ENCODE assay signal across 17 cellular contexts in the genomic region with DNA sequence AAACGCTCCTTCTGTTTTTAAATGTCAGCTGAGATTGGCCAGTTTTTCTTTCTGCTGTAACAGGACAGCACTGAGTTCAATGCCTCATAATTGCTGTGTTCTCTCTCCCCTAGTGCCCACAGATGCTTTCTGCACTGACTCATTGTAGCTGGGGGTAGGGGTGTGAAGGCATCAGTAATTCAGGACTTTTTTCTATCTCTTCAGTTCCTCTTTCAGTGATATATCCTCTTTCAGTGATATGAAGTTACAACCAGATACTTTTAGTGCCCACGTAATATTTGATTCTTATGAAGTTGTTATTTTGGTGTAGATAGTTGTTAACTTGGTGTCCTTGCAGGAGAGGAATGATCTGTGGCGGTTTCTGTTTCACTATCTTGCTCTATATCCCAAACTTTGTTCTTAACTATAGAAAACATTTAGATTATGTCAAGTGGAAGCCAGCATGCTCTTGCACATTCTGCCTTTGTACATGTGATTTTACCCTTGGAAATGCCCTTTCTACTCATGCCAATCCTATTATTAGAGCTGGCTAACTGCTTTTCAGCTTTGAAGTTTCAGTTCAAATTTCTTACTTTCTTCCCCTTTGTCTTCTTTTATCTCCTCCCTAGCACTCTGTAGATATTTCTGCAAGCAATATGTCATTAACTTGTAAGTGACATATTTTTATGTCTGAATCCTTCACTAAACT.
DNase-seq lines count a peak whose midpoint lies in the region; ATAC-seq, FAIRE-seq and TF ChIP-seq lines count a peak whose summit lies in the region.
"Had no signal": no experiment of that assay in that cellular context is flagged by ENCODE, and none has a peak within 500 bp of the region (broad histone marks: within the 10 kb centered on the region; RNA-seq: fewer than 3 reads in every experiment).

No MANE protein-coding gene starts in this region.

- no peak overlapping the region for H3K4me3 ChIP-seq in left ventricle myocardium inferior
- H3K4me3 ChIP-seq: lung, suprapubic skin had no signal

- H3K4me1 ChIP-seq in left ventricle myocardium inferior: no peaks in the 10 kb centered on the region
- H3K4me1 ChIP-seq: suprapubic skin had no signal

- ATAC-seq in GM21390 (IDR thresholded peaks at IDR 0.05; ENCODE audit: unreplicated experiment) (peak; percentile 86), HG03066 (IDR thresholded peaks at IDR 0.05; ENCODE audit: low read depth, unreplicated experiment) (peak; percentile 78), HG03460 (IDR thresholded peaks at IDR 0.05; ENCODE audit: unreplicated experiment) (no peak), GM21423 (IDR thresholded peaks at IDR 0.05; ENCODE audit: unreplicated experiment) (no peak), HG02973 (IDR thresholded peaks at IDR 0.05; ENCODE audit: unreplicated experiment) (no peak), HG02763 (IDR thresholded peaks at IDR 0.05; ENCODE audit: unreplicated experiment) (no peak)
- ATAC-seq: Panc1 had no signal

- intact Hi-C loops in left ventricle myocardium inferior (cut with micrococcal nuclease): no loop called here

- peak overlapping the region; percentile 74 for H3K27ac ChIP-seq in left ventricle myocardium inferior (replicated peaks)
- H3K27ac ChIP-seq: suprapubic skin had no signal

- DNase-seq in GM12892 (ENCODE audit: insufficient read length) (no peak), left ventricle myocardium inferior (no peak)
- DNase-seq: activated CD4-positive, alpha-beta T cell treated with anti-CD3 and anti-CD28 coated beads, Interleukin-2, amount 50 U/mL, for 48 hours; activated T-cell treated with anti-CD3 and anti-CD28 coated beads, Interleukin-2, amount 50 U/mL, for 48 hours; endodermal cell; NCI-H187 treated with DMSO at 0.1 percent for 48 hours; NCI-H524 treated with DMSO at 0.1 percent for 48 hours had no signal

- no peak for TF ChIP-seq POLR2A in GM12892 (IDR thresholded peaks at IDR 0.05; ENCODE audit: low read depth, low read length)

- FAIRE-seq in GM12892 (lab: Jason Lieb, UNC): peak; percentile 36
- FAIRE-seq: G401.6 had no signal

- H3K9me3 ChIP-seq in left ventricle myocardium inferior (replicated peaks): no peaks in the 10 kb centered on the region
- H3K9me3 ChIP-seq: suprapubic skin had no signal

- H3K36me3 ChIP-seq in left ventricle myocardium inferior: no peaks in the 10 kb centered on the region
- H3K36me3 ChIP-seq: suprapubic skin had no signal

- no peaks in the 10 kb centered on the region for H3K27me3 ChIP-seq in left ventricle myocardium inferior (ENCODE audit: low read depth)
- H3K27me3 ChIP-seq: suprapubic skin had no signal

- TF ChIP-seq CTCF in left ventricle myocardium inferior (IDR thresholded peaks at IDR 0.05; ENCODE audit: borderline replicate concordance): no peak

Comparison
In these comparisons a context has a peak if more than half of its experiments do, and no peak if none do; other contexts are left out.
1. ATAC-seq: peak in GM21390 (single experiment) and HG03066 (single experiment); none in HG03460 (single experiment), GM21423 (single experiment), HG02973 (single experiment) and HG02763 (single experiment).